1 cellular context compared by ENCODE assay signal in the genomic region with DNA sequence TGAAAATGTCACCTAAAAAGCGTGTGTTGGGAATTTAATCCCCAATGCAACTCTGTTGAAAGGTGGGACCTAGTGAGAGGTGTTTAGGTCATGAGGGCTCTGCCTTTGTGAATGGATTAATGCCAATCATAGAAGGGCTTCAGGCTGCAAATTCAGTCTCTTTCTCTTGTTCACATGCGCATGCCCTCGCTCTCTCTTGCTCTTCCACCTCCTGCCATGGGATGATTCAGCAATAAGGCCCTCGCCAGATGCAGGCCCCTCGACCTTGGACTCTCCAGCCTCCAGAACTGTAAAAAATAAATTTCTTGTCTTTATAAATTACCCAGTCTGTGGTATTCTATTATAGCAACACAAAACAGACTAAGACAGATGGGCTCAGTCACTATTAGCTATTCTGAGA.
TF ChIP-seq lines count a peak whose summit lies in the region.

No MANE protein-coding gene starts in this region.

TF ChIP-seq in GM12878, 131 proteins besides CTCF, POLR2A, EP300 and RAD21:
- TF ChIP-seq ETV6 (conservative IDR thresholded peaks at IDR 0.05 in 1 of 2, IDR thresholded peaks at IDR 0.05 in 1 of 2; ENCODE audit: borderline replicate concordance in 1 of 2, low read depth in 1 of 2) (no peak), BCLAF1 (IDR thresholded peaks at IDR 0.05) (no peak), YY1 (IDR thresholded peaks at IDR 0.05; ENCODE audit: low read depth, low read length) (no peak), PBX3 (IDR thresholded peaks at IDR 0.05; ENCODE audit: insufficient replicate concordance, low read depth, low read length) (no peak), TCF7 (IDR thresholded peaks at IDR 0.05; ENCODE audit: borderline replicate concordance) (no peak), BHLHE40 (IDR thresholded peaks at IDR 0.05; ENCODE audit: borderline replicate concordance in 1 of 2, low read depth in 2 of 2, low read length in 1 of 2) (no peak), IKZF2 (IDR thresholded peaks at IDR 0.05) (no peak)
- TF ChIP-seq, protein P1, sequence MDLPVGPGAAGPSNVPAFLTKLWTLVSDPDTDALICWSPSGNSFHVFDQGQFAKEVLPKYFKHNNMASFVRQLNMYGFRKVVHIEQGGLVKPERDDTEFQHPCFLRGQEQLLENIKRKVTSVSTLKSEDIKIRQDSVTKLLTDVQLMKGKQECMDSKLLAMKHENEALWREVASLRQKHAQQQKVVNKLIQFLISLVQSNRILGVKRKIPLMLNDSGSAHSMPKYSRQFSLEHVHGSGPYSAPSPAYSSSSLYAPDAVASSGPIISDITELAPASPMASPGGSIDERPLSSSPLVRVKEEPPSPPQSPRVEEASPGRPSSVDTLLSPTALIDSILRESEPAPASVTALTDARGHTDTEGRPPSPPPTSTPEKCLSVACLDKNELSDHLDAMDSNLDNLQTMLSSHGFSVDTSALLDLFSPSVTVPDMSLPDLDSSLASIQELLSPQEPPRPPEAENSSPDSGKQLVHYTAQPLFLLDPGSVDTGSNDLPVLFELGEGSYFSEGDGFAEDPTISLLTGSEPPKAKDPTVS (IDR thresholded peaks at IDR 0.05; ENCODE audit: low read depth, low read length) = no peak
- TF ChIP-seq, protein P2, sequence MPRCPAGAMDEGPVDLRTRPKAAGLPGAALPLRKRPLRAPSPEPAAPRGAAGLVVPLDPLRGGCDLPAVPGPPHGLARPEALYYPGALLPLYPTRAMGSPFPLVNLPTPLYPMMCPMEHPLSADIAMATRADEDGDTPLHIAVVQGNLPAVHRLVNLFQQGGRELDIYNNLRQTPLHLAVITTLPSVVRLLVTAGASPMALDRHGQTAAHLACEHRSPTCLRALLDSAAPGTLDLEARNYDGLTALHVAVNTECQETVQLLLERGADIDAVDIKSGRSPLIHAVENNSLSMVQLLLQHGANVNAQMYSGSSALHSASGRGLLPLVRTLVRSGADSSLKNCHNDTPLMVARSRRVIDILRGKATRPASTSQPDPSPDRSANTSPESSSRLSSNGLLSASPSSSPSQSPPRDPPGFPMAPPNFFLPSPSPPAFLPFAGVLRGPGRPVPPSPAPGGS (IDR thresholded peaks at IDR 0.05; ENCODE audit: borderline replicate concordance, insufficient read depth, low read depth, low read length, poor library complexity, severe bottlenecking) = no peak
TF ChIP-seq in GM12878: peak in this region for 0.
